8 cellular contexts compared by ENCODE assay signal in genomic region chr6:138818496-138819194, GRCh38. TPM values are rescaled to one million over a fixed set of nuclear protein-coding genes. Genes with fewer than 3 reads are reported as not detected.
DNase-seq lines count a peak whose midpoint lies in the region; ATAC-seq and TF ChIP-seq lines count a peak whose summit lies in the region.

No MANE protein-coding gene starts in this region.

- TF ChIP-seq CTCF in IMR-90 (conservative IDR thresholded peaks at IDR 0.05; ENCODE audit: low read depth, low read length) (no peak), foreskin keratinocyte (conservative IDR thresholded peaks at IDR 0.05) (no peak)

- H3K27me3 ChIP-seq in IMR-90 (ENCODE audit: control insufficient read depth, insufficient read depth, low read length) (no peaks in the 10 kb centered on the region), foreskin keratinocyte (no peaks in the 10 kb centered on the region)

- H2BK15ac ChIP-seq in IMR-90 (ENCODE audit: low read depth, low read length), result no peak overlapping the region

- no peak for TF ChIP-seq POLR2A in IMR-90 (IDR thresholded peaks at IDR 0.05; ENCODE audit: low read depth, low read length)

- CTCF ChIA-PET in IMR-90 (lab: Yijun Ruan, JAX), result interaction anchor here (0.5 to 0.7 kb wide), 2 partner anchors 400 to 432 kb away, joined by 3 to 5 read pairs; no protein-coding TSS in a partner anchor

- H3K23ac ChIP-seq in IMR-90 (ENCODE audit: low read depth, low read length), result no peak overlapping the region

- WGBS in IMR-90 (ENCODE audit: extremely low coverage in 2 of 2, insufficient read length in 1 of 2), 2 experiments, result 77% methylated on average over 3 of the region's 10 CpGs; no CpG with 5 or more reads in 1 of the 2 experiments

- BruUV-seq in IMR-90 (replicated peaks; lab: Mats Ljungman, UMichigan), result no TSS peak

- H4K5ac ChIP-seq in IMR-90 (ENCODE audit: low read depth, low read length), result no peak overlapping the region

- H2AFZ ChIP-seq in IMR-90 (replicated peaks; ENCODE audit: low read length, poor library complexity), result no peak overlapping the region

- H3K14ac ChIP-seq in IMR-90 (replicated peaks; ENCODE audit: low read depth, low read length), result no peak overlapping the region

- DNase-seq in IMR-90 (no peak), foreskin keratinocyte (peak in 1 of 2 donors; percentile 77), HCEC 1CT (no peak), AG08395 (ENCODE audit: low spot score) (no peak), NCI-H1417 treated with DMSO at 0.1 percent for 48 hours (lab: John Stamatoyannopoulos, UW) (no peak), 8988T (no peak)

- H4K8ac ChIP-seq in IMR-90 (ENCODE audit: low read depth in 2 of 2, low read length in 2 of 2), result no peak overlapping the region

- peaks cover 4% of the 10 kb centered on the region for H3K4me1 ChIP-seq in IMR-90 (ENCODE audit: control insufficient read depth, insufficient read depth, low read length)
- peaks cover 47% of the 10 kb centered on the region for H3K4me1 ChIP-seq in foreskin keratinocyte

- POLR2A ChIA-PET in IMR-90 (lab: Charles Lee; ENCODE audit: unreplicated experiment), result no interaction called here

- no peak overlapping the region for H3K4ac ChIP-seq in IMR-90 (ENCODE audit: low read depth, low read length)

- H3K79me1 ChIP-seq in IMR-90 (ENCODE audit: low read depth in 1 of 2, low read length in 2 of 2), result no peaks in the 10 kb centered on the region

- H2BK20ac ChIP-seq in IMR-90 (ENCODE audit: low read depth, low read length), result no peak overlapping the region

- H3K27ac ChIP-seq in IMR-90 (ENCODE audit: insufficient read depth, low read length) (no peak overlapping the region), foreskin keratinocyte (peak overlapping the region; percentile 99)

- H3K36me3 ChIP-seq in IMR-90 (ENCODE audit: control insufficient read depth, insufficient read depth, low read length), result no peaks in the 10 kb centered on the region

- no peak for TF ChIP-seq RAD21 in IMR-90 (IDR thresholded peaks at IDR 0.05; ENCODE audit: low read length)

- ATAC-seq in GM18508 (IDR thresholded peaks at IDR 0.05; ENCODE audit: insufficient read depth, unreplicated experiment) (peak; percentile 72), GM21529 (IDR thresholded peaks at IDR 0.05; ENCODE audit: unreplicated experiment) (peak; percentile 78), IMR-90 (ENCODE audit: low read depth) (no peak), foreskin keratinocyte (no peak)

- H3K18ac ChIP-seq in IMR-90 (ENCODE audit: low read depth, low read length), result no peak overlapping the region

- H2BK120ac ChIP-seq in IMR-90 (ENCODE audit: low read depth, low read length), result no peak overlapping the region

- H4K91ac ChIP-seq in IMR-90 (ENCODE audit: insufficient read depth, low read depth, low read length), result no peak overlapping the region

- intact Hi-C loops in IMR-90 (cut with micrococcal nuclease), result no loop called here

- no peaks in the 10 kb centered on the region for H3K9me3 ChIP-seq in IMR-90 (ENCODE audit: control insufficient read depth, insufficient read depth, low read length)

- no peak overlapping the region for H3K9ac ChIP-seq in IMR-90 (ENCODE audit: low read depth, low read length)

- no peak overlapping the region for H3K4me2 ChIP-seq in IMR-90 (ENCODE audit: low read depth, low read length)

- H3K56ac ChIP-seq in IMR-90 (ENCODE audit: extremely low read depth, insufficient read depth, low read length), result no peak overlapping the region

- no peaks in the 10 kb centered on the region for H4K20me1 ChIP-seq in IMR-90 (ENCODE audit: insufficient read depth, low read length)

- peaks cover 8% of the 10 kb centered on the region; the same call in 1 of the 2 replicates for H3K9me1 ChIP-seq in IMR-90 (ENCODE audit: insufficient read depth, low read length)

- in situ Hi-C loops in IMR-90 (cut with MboI; ENCODE audit: low sequenced_read_pairs), result loop anchor here (5.0 kb wide), 2 partner anchors 169 to 549 kb away; partner anchors contain the start of gene REPS1

- H2AK5ac ChIP-seq in IMR-90 (ENCODE audit: low read depth, low read length), result peak overlapping the region; percentile 43; the same call in 1 of the 2 replicates

- H3K4me3 ChIP-seq in IMR-90 (ENCODE audit: insufficient read depth, low read depth, low read length), result no peak overlapping the region

- no peak overlapping the region for H2BK5ac ChIP-seq in IMR-90 (ENCODE audit: low read depth, low read length, poor library complexity, severe bottlenecking)

- H2AK9ac ChIP-seq in IMR-90 (replicated peaks; ENCODE audit: low read depth, low read length, poor library complexity), result no peak overlapping the region

- dilution Hi-C loops in IMR-90 (cut with HindIII; ENCODE audit: low sequenced_read_pairs, unreplicated experiment), result no loop called here

TF ChIP-seq in IMR-90, 13 proteins besides CTCF, POLR2A, EP300 and RAD21:
- TF ChIP-seq SMC3 (IDR thresholded peaks at IDR 0.05; ENCODE audit: low read depth, low read length) (no peak), CEBPB (IDR thresholded peaks at IDR 0.05; ENCODE audit: low read depth, low read length) (no peak), USF2 (IDR thresholded peaks at IDR 0.05; ENCODE audit: low read depth, low read length) (no peak), RFX5 (IDR thresholded peaks at IDR 0.05; ENCODE audit: low read depth, low read length) (no peak), MXI1 (IDR thresholded peaks at IDR 0.05; ENCODE audit: borderline replicate concordance, low read depth, low read length) (no peak), ELK1 (IDR thresholded peaks at IDR 0.05; ENCODE audit: borderline replicate concordance, low read depth, low read length) (no peak), FOS (IDR thresholded peaks at IDR 0.05; ENCODE audit: low read depth, low read length) (no peak), CHD1 (IDR thresholded peaks at IDR 0.05; ENCODE audit: low read depth, low read length) (no peak), BHLHE40 (IDR thresholded peaks at IDR 0.05; ENCODE audit: low read depth, low read length) (no peak), MAFK (IDR thresholded peaks at IDR 0.05; ENCODE audit: low read depth, low read length) (no peak), NFE2L2 (IDR thresholded peaks at IDR 0.05; ENCODE audit: low read depth, low read length) (no peak), MAZ (IDR thresholded peaks at IDR 0.05; ENCODE audit: borderline replicate concordance, low read depth, low read length) (no peak), RCOR1 (IDR thresholded peaks at IDR 0.05; ENCODE audit: insufficient replicate concordance, low read length) (no peak)

RNA-seq across cellular contexts. Expression of gene ECT2L, which starts 22.8 kb away (rescaled TPM):
- total RNA-seq in IMR-90 (2012; rRNA removed) (not detected in 2 replicates), foreskin keratinocyte (not detected in 2 replicates)
- polyA plus RNA-seq in IMR-90 (2012; rRNA removed) (not detected in 2 replicates), foreskin keratinocyte (not detected in 2 replicates)
- not detected in 2 replicates for polyA plus RNA-seq in IMR-90 (2012; cell fraction: cytosol; rRNA removed)
- 0.05 TPM in 1 of 2 replicates, not detected in the other for polyA plus RNA-seq in IMR-90 (2012; cell fraction: nucleus; rRNA removed; ENCODE audit: low replicate concordance)

RNA-seq across cellular contexts. Expression of gene CCDC28A, which starts 45.1 kb away (rescaled TPM):
- total RNA-seq in IMR-90 (2012; rRNA removed) (6.8 and 8.9 TPM in 2 replicates), foreskin keratinocyte (9.9 TPM in 2 replicates)
- polyA plus RNA-seq in IMR-90 (2012; rRNA removed) (6.4 and 8.0 TPM in 2 replicates), foreskin keratinocyte (9.9 and 10.6 TPM in 2 replicates)
- 2.1 and 3.1 TPM in 2 replicates for polyA plus RNA-seq in IMR-90 (2012; cell fraction: cytosol; rRNA removed)
- polyA plus RNA-seq in IMR-90 (2012; cell fraction: nucleus; rRNA removed; ENCODE audit: low replicate concordance), result 0.92 and 7.8 TPM in 2 replicates

Comparison
In these comparisons a context has a peak if more than half of its experiments do, and no peak if none do; other contexts are left out.
1. ATAC-seq: peak in GM18508 (single experiment) and GM21529 (single experiment); none in IMR-90 (single experiment) and foreskin keratinocyte (single experiment).